Comparison of ENCODE assay signal across 1 cellular context in the genomic region with DNA sequence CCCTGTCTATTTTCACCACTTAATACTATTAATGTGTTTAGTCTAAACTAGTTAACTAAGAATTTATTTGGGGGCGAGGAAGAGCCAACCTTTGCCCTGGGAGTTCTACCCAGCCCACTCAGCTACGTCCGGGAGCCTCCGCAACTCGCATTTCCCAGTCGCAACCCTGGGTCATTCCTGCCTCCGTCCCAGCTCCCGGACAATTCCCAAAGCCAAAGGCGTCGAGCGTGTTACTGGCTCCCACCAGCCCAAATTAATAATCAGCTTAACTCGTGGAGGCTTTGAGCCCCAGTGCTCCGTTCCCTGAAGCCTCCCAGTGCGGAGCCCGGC.
TF ChIP-seq lines count a peak whose summit lies in the region.

No MANE protein-coding gene starts in this region.

TF ChIP-seq in HepG2, 621 proteins besides CTCF, POLR2A, EP300 and RAD21 (continued from another document):
- TF ChIP-seq ZSCAN25 (CRISPR knock-in tag; IDR thresholded peaks at IDR 0.05): no peak
TF ChIP-seq in HepG2: peak in this region for 0.
